ENCODE assay signal across 1 cellular context in the genomic region with DNA sequence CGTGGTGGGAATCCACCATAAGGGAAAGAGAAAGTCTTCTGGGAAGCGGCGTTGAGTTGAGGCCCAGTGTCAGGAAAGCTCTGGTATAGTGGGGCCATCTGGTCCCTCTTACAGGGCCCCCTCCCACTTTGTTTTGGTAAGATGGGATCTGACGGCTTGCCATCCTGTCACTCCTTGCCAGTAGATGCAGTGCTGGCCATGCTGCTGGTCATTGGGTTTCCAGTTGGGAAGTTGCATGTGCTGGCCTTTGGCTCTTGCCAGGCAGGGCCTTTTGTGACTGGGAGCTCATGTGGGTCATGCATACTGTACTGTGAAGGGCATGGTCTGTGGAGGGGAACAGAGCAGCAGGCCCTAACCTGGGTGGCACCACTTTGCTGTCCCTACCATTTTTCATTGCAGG.
TF ChIP-seq lines count a peak whose summit lies in the region.

No MANE protein-coding gene starts in this region.

TF ChIP-seq in SK-N-SH treated with all-trans-retinoic acid at 6 μM for 48 hours, 23 proteins besides CTCF, POLR2A, EP300 and RAD21 (continued from another document):
- TF ChIP-seq, protein P1, sequence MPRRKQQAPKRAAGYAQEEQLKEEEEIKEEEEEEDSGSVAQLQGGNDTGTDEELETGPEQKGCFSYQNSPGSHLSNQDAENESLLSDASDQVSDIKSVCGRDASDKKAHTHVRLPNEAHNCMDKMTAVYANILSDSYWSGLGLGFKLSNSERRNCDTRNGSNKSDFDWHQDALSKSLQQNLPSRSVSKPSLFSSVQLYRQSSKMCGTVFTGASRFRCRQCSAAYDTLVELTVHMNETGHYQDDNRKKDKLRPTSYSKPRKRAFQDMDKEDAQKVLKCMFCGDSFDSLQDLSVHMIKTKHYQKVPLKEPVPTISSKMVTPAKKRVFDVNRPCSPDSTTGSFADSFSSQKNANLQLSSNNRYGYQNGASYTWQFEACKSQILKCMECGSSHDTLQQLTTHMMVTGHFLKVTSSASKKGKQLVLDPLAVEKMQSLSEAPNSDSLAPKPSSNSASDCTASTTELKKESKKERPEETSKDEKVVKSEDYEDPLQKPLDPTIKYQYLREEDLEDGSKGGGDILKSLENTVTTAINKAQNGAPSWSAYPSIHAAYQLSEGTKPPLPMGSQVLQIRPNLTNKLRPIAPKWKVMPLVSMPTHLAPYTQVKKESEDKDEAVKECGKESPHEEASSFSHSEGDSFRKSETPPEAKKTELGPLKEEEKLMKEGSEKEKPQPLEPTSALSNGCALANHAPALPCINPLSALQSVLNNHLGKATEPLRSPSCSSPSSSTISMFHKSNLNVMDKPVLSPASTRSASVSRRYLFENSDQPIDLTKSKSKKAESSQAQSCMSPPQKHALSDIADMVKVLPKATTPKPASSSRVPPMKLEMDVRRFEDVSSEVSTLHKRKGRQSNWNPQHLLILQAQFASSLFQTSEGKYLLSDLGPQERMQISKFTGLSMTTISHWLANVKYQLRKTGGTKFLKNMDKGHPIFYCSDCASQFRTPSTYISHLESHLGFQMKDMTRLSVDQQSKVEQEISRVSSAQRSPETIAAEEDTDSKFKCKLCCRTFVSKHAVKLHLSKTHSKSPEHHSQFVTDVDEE (CRISPR knock-in tag; IDR thresholded peaks at IDR 0.05) = no peak
- no peak for TF ChIP-seq ZFP30 (CRISPR knock-in tag; IDR thresholded peaks at IDR 0.05)
- TF ChIP-seq, protein P2, sequence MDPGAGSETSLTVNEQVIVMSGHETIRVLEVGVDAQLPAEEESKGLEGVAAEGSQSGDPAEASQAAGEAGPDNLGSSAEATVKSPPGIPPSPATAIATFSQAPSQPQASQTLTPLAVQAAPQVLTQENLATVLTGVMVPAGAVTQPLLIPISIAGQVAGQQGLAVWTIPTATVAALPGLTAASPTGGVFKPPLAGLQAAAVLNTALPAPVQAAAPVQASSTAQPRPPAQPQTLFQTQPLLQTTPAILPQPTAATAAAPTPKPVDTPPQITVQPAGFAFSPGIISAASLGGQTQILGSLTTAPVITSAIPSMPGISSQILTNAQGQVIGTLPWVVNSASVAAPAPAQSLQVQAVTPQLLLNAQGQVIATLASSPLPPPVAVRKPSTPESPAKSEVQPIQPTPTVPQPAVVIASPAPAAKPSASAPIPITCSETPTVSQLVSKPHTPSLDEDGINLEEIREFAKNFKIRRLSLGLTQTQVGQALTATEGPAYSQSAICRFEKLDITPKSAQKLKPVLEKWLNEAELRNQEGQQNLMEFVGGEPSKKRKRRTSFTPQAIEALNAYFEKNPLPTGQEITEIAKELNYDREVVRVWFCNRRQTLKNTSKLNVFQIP (CRISPR knock-in tag; IDR thresholded peaks at IDR 0.05; ENCODE audit: borderline replicate concordance, low read depth) = no peak
